ENCODE assay signal across 17 cellular contexts in genomic region chr2:107529146-107529545, GRCh38.
A peak's percentile ranks its signal among the peaks of the same experiment; 100 is the strongest.
DNase-seq lines count a peak whose midpoint lies in the region; ATAC-seq and TF ChIP-seq lines count a peak whose summit lies in the region.
"Had no signal": no experiment of that assay in that cellular context is flagged by ENCODE, and none has a peak within 500 bp of the region (broad histone marks: within the 10 kb centered on the region; RNA-seq: fewer than 3 reads in every experiment).

No MANE protein-coding gene starts in this region.

- H3K27me3 ChIP-seq in thoracic aorta (replicated peaks; ENCODE audit: insufficient read depth) (no peaks in the 10 kb centered on the region), spleen (replicated peaks in 1 of 7) (no peaks in the 10 kb centered on the region)

- H3K9me3 Mint-ChIP-seq in glutamatergic neuron (ENCODE audit: unreplicated experiment), result peaks cover 7% of the 10 kb centered on the region
- peaks cover 17% of the 10 kb centered on the region for H3K9me3 Mint-ChIP-seq in Calu3 (ENCODE audit: low read depth, unreplicated experiment)

- H3K4me1 ChIP-seq in thoracic aorta (ENCODE audit: control insufficient read depth in 1 of 2, low read depth in 2 of 2) (peaks cover 2 to 9% of the 10 kb centered on the region in 2 donors), spleen (no peaks in the 10 kb centered on the region)

- TF ChIP-seq CTCF in glutamatergic neuron (IDR thresholded peaks at IDR 0.05; ENCODE audit: partially characterized antibody, unreplicated experiment) (no peak), thoracic aorta (IDR thresholded peaks at IDR 0.05) (no peak), Calu3 (IDR thresholded peaks at IDR 0.05; ENCODE audit: unreplicated experiment) (no peak), spleen (IDR thresholded peaks at IDR 0.05 in 8 of 11, conservative IDR thresholded peaks at IDR 0.05 in 3 of 11) (no peak)

- no TSS peak for BruUV-seq in Calu3 (replicated peaks; lab: Mats Ljungman, UMichigan)

- TF ChIP-seq POLR2A in spleen (IDR thresholded peaks at IDR 0.05), result no peak

- ATAC-seq in thoracic aorta (ENCODE audit: insufficient number of reproducible peaks, low FRiP score, low read depth), result peak; percentile 60
- ATAC-seq: esophagus mucosa had no signal

- 71 to 83% (median 80%) methylated on average over 1 of the region's 1 CpG for WGBS in spleen, 5 donors

- intact Hi-C loops in Calu3 (cut with micrococcal nuclease; ENCODE audit: unreplicated experiment), result no loop called here
- intact Hi-C loops in spleen (cut with DNase I; ENCODE audit: low total_unique reads), result no loop called here

- CTCF ChIA-PET in Calu3 (lab: Charles Lee), result no interaction called here

- H3K4me1 Mint-ChIP-seq in glutamatergic neuron (ENCODE audit: low read depth, unreplicated experiment) (peaks cover 18% of the 10 kb centered on the region), Calu3 (ENCODE audit: low read depth, unreplicated experiment) (no peaks in the 10 kb centered on the region)
- H3K4me1 Mint-ChIP-seq: activated CD4-positive, alpha-beta T cell treated with anti-CD3 and anti-CD28 coated beads, Interleukin-2, amount 10 ng/mL, durations not matched to agents 7 days and 5 days; naive B cell had no signal

- H3K27me3 Mint-ChIP-seq in glutamatergic neuron (ENCODE audit: unreplicated experiment) (peaks cover 4% of the 10 kb centered on the region), Calu3 (ENCODE audit: unreplicated experiment) (no peaks in the 10 kb centered on the region)
- H3K27me3 Mint-ChIP-seq: activated CD4-positive, alpha-beta T cell treated with anti-CD3 and anti-CD28 coated beads, Interleukin-2, amount 10 ng/mL, durations not matched to agents 7 days and 5 days; naive B cell had no signal

- H3K36me3 ChIP-seq in thoracic aorta (no peaks in the 10 kb centered on the region), spleen (no peaks in the 10 kb centered on the region)

- H3K9me3 ChIP-seq in thoracic aorta (no peaks in the 10 kb centered on the region), spleen (peaks cover 0 to 9% (median 4%) of the 10 kb centered on the region in 8 donors)

- H3K27ac ChIP-seq in thoracic aorta (no peak overlapping the region), spleen (no peak overlapping the region)
- H3K27ac ChIP-seq: SK-N-MC had no signal

- H3K36me3 Mint-ChIP-seq in glutamatergic neuron (ENCODE audit: unreplicated experiment), result no peaks in the 10 kb centered on the region
- no peaks in the 10 kb centered on the region for H3K36me3 Mint-ChIP-seq in Calu3 (ENCODE audit: insufficient read depth, unreplicated experiment)
- H3K36me3 Mint-ChIP-seq: naive B cell had no signal

- peak overlapping the region; percentile 94 for H3K27ac Mint-ChIP-seq in glutamatergic neuron (ENCODE audit: unreplicated experiment)
- no peak overlapping the region for H3K27ac Mint-ChIP-seq in Calu3 (ENCODE audit: unreplicated experiment)
- H3K27ac Mint-ChIP-seq: activated CD4-positive, alpha-beta T cell treated with anti-CD3 and anti-CD28 coated beads, Interleukin-2, amount 10 ng/mL, durations not matched to agents 7 days and 5 days had no signal

- H3K4me3 ChIP-seq in thoracic aorta (no peak overlapping the region), spleen (no peak overlapping the region)
- H3K4me3 ChIP-seq: SK-N-MC had no signal

- peak overlapping the region; percentile 74 for H3K4me3 Mint-ChIP-seq in glutamatergic neuron (ENCODE audit: unreplicated experiment)
- H3K4me3 Mint-ChIP-seq in Calu3 (ENCODE audit: low read depth, unreplicated experiment), result no peak overlapping the region
- H3K4me3 Mint-ChIP-seq: activated CD4-positive, alpha-beta T cell treated with anti-CD3 and anti-CD28 coated beads, Interleukin-2, amount 10 ng/mL, durations not matched to agents 7 days and 5 days; naive B cell had no signal

- DNase-seq in SIG-M5 treated with dmso at 0.1 percent for 504 hours (lab: John Stamatoyannopoulos, UW; ENCODE audit: unreplicated experiment) (peak; percentile 0), SIG-M5 (lab: John Stamatoyannopoulos, UW) (no peak), NCI-H69 (lab: John Stamatoyannopoulos, UW) (peak; percentile 88), glutamatergic neuron (peak; percentile 72), thoracic aorta (ENCODE audit: low spot score) (no peak), Calu3 (no peak), spleen (no peak)
- DNase-seq in stimulated activated naive CD4-positive, alpha-beta T cell (lab: John Stamatoyannopoulos, UW), result no peak
- DNase-seq: ACHN; activated CD4-positive, alpha-beta T cell treated with anti-CD3 and anti-CD28 coated beads, Interleukin-2, amount 10 ng/mL, durations not matched to agents 7 days and 5 days; activated gamma-delta T cell; cerebellar nuclear complex; IMR-90; naive B cell; NCI-H2107 had no signal

Comparison
In these comparisons a context has a peak if more than half of its experiments do, and no peak if none do; other contexts are left out.
1. DNase-seq: peak in SIG-M5 treated with dmso at 0.1 percent for 504 hours (single experiment), NCI-H69 (single experiment) and glutamatergic neuron (single experiment); none in SIG-M5 (single experiment), thoracic aorta (single experiment), stimulated activated naive CD4-positive, alpha-beta T cell (0 of 6), Calu3 (single experiment) and spleen (single experiment).